In the genomic region with DNA sequence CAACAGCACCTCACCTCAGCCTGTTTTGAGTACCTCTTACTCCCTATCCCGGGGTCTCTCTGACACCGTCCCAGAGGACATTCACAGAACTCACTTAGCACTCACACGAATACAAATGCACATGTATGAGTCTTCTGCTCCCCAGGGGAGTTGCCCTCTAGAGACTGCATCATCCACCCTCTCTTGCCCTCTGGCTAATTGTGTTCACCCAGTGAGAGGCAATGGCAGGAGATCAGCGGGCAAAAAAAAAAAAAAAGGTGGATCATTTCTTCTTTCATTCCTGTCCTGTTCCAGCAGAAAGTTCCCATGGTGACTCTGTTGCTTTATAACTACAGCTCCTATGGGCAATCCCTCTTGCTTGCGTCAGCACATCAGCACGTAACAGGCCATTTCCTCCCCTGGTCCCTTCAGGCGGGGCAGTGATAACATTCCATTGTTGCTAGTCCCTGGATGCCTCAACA, we compare ENCODE assay signal across 14 cellular contexts. TPM values are rescaled to one million over a fixed set of nuclear protein-coding genes. Genes with fewer than 3 reads are reported as not detected.
A peak's percentile ranks its signal among the peaks of the same experiment; 100 is the strongest.
DNase-seq lines count a peak whose midpoint lies in the region; ATAC-seq, FAIRE-seq and TF ChIP-seq lines count a peak whose summit lies in the region.
"Had no signal": no experiment of that assay in that cellular context is flagged by ENCODE, and none has a peak within 500 bp of the region (broad histone marks: within the 10 kb centered on the region; RNA-seq: fewer than 3 reads in every experiment).

No MANE protein-coding gene starts in this region.

- CTCF ChIA-PET in A549 (lab: Yijun Ruan, JAX) (interaction anchor here (1.5 kb wide), 1 partner anchor 47 kb away, joined by 4 read pairs; no protein-coding TSS in a partner anchor), MCF 10A (lab: Yijun Ruan, JAX) (interaction anchor here (0.6 to 1.3 kb wide), 9 partner anchors 16 to 447 kb away, joined by 3 to 5 read pairs (median 3); no protein-coding TSS in a partner anchor)

- H3K36me3 Mint-ChIP-seq in MCF 10A (ENCODE audit: insufficient read depth, unreplicated experiment): peaks cover 6% of the 10 kb centered on the region

- H3K4me3 ChIP-seq in A549: no peak overlapping the region
- H3K4me3 ChIP-seq: Peyer's patch, suprapubic skin had no signal

- FAIRE-seq in A549 (lab: Jason Lieb, UNC): no peak

- POLR2A ChIA-PET in A549 (lab: Yijun Ruan, JAX): no interaction called here
- POLR2A ChIA-PET in MCF 10A (lab: Yijun Ruan, JAX): interaction anchor here (0.6 to 2.7 kb wide), 6 partner anchors 10 to 569 kb away, joined by 3 to 18 read pairs (median 3); a partner anchor contains a TSS

- no peak for TF ChIP-seq CTCF in A549 (IDR thresholded peaks at IDR 0.05)
- TF ChIP-seq CTCF in MCF 10A (IDR thresholded peaks at IDR 0.05; ENCODE audit: unreplicated experiment): no peak

- peaks cover 7% of the 10 kb centered on the region for H3K9me3 Mint-ChIP-seq in MCF 10A (ENCODE audit: unreplicated experiment)

- peak overlapping the region; percentile 97 for H3K27ac Mint-ChIP-seq in MCF 10A (ENCODE audit: low read depth, unreplicated experiment)

- DNase-seq in A549 (ENCODE audit: low read depth in 1 of 2, low spot score in 1 of 2) (peak in 1 of 2 experiments; percentile 44), MCF 10A (ENCODE audit: unreplicated experiment) (peak; percentile 87), kidney tubule cell (ENCODE audit: low spot score) (peak; percentile 65), OCI-M1 (lab: John Stamatoyannopoulos, UW) (no peak), NCI-H2227 (lab: John Stamatoyannopoulos, UW; ENCODE audit: unreplicated experiment) (no peak), SHP77 (lab: John Stamatoyannopoulos, UW) (no peak)
- no peak for DNase-seq in activated T-cell treated with anti-CD3 and anti-CD28 coated beads, Interleukin-2, amount 50 U/mL, for 48 hours
- DNase-seq: NCI-H2029 treated with DMSO at 0.1 percent for 48 hours; Peyer's patch; stimulated activated CD4-positive, alpha-beta T cell treated with anti-CD3 and anti-CD28 coated beads, Interleukin-4, amount 100 ng/mL, for 4 hours had no signal

- ATAC-seq in A549 (peak; percentile 19 to 71; a peak in 3 of 6 replicates), HG03354 (IDR thresholded peaks at IDR 0.05; ENCODE audit: poor library complexity, severe bottlenecking, unreplicated experiment) (peak; percentile 51)
- ATAC-seq: activated CD4-positive, CD25-positive, alpha-beta regulatory T cell treated with anti-CD3 and anti-CD28 coated beads, Interleukin-2, amount 50 U/mL, for 24 hours had no signal

- TF ChIP-seq RAD21 in A549 (conservative IDR thresholded peaks at IDR 0.05 in 1 of 2, IDR thresholded peaks at IDR 0.05 in 1 of 2): no peak

- intact Hi-C loops in MCF 10A (cut with micrococcal nuclease): no loop called here

- H3K4me1 ChIP-seq in A549: no peaks in the 10 kb centered on the region
- H3K4me1 ChIP-seq: Peyer's patch, suprapubic skin had no signal

- no peaks in the 10 kb centered on the region for H3K9me3 ChIP-seq in A549
- H3K9me3 ChIP-seq: neutrophil, Peyer's patch, suprapubic skin had no signal

- BruUV-seq in MCF 10A (replicated peaks; lab: Mats Ljungman, UMichigan): no TSS peak

- no peak for TF ChIP-seq EP300 in A549 (IDR thresholded peaks at IDR 0.05)

- no peak overlapping the region for H3K4me2 ChIP-seq in A549

- H3K4me3 Mint-ChIP-seq in MCF 10A (ENCODE audit: unreplicated experiment): peak overlapping the region; percentile 52

- peaks cover 44% of the 10 kb centered on the region for H3K4me1 Mint-ChIP-seq in MCF 10A (ENCODE audit: insufficient read depth, unreplicated experiment)

- no peak overlapping the region for H3K27ac ChIP-seq in A549
- H3K27ac ChIP-seq: neutrophil, Peyer's patch, suprapubic skin had no signal

- no peak for TF ChIP-seq POLR2A in A549 (IDR thresholded peaks at IDR 0.05; ENCODE audit: low read length)

- no peaks in the 10 kb centered on the region for H3K27me3 Mint-ChIP-seq in MCF 10A (ENCODE audit: insufficient read depth, unreplicated experiment)

- WGBS in A549 (ENCODE audit: missing lambda C conversion rate): 68% methylated on average over 7 of the region's 7 CpGs

TF ChIP-seq in A549, 52 proteins besides CTCF, POLR2A, EP300 and RAD21:
- no peak for TF ChIP-seq CEBPB (IDR thresholded peaks at IDR 0.05)
- TF ChIP-seq FOSL2 (IDR thresholded peaks at IDR 0.05): no peak
- TF ChIP-seq FOSL2 (CRISPR knock-in tag; IDR thresholded peaks at IDR 0.05): no peak
- TF ChIP-seq TP53 (CRISPR knock-in tag; IDR thresholded peaks at IDR 0.05): no peak
- no peak for TF ChIP-seq FOSB (CRISPR knock-in tag; IDR thresholded peaks at IDR 0.05)
- no peak for TF ChIP-seq BHLHE40 (IDR thresholded peaks at IDR 0.05; ENCODE audit: low read depth, low read length)
- no peak for TF ChIP-seq RARB (CRISPR knock-in tag; IDR thresholded peaks at IDR 0.05)
- TF ChIP-seq MAFK (IDR thresholded peaks at IDR 0.05; ENCODE audit: partially characterized antibody): no peak
- TF ChIP-seq EHF (CRISPR knock-in tag; IDR thresholded peaks at IDR 0.05): no peak
- no peak for TF ChIP-seq ZFP36 (IDR thresholded peaks at IDR 0.05; ENCODE audit: borderline replicate concordance, partially characterized antibody)
- no peak for TF ChIP-seq ZC3H11A (IDR thresholded peaks at IDR 0.05)
TF ChIP-seq in A549: peak in this region for 0.

RNA-seq across cellular contexts. Expression of a gene that starts 23.6 kb away (rescaled TPM):
- polyA plus RNA-seq in A549 (2011; rRNA removed): 41.7 and 52.9 TPM in 2 replicates
- 17.0 and 17.3 TPM in 2 replicates for polyA plus RNA-seq in A549 (2012; cell fraction: cytosol; rRNA removed)
- 4.5 and 8.0 TPM in 2 replicates for polyA plus RNA-seq in A549 (2012; cell fraction: nucleus; rRNA removed)
- 60.6 to 63.0 TPM (median 62.2 TPM) in 3 replicates for polyA plus RNA-seq in A549 (2017; fragmentation: RNase III; extraction: RNeasy Plus Mini Kit Qiagen cat#74134 plus additional on column Dnase treatment)
- 48.1 and 53.6 TPM in 2 replicates for polyA minus RNA-seq in A549 (2011; rRNA and poly(A)+ RNA removed)
- 94.9 and 120 TPM in 2 replicates for total RNA-seq in MCF 10A (2022)

Comparison
In these comparisons a context has a peak if more than half of its experiments do, and no peak if none do; other contexts are left out.
1. DNase-seq: peak in MCF 10A (single experiment) and kidney tubule cell (single experiment); none in OCI-M1 (single experiment), NCI-H2227 (single experiment), activated T-cell treated with anti-CD3 and anti-CD28 coated beads, Interleukin-2, amount 50 U/mL, for 48 hours (0 of 2) and SHP77 (0 of 2).